Comparison of ENCODE assay signal across 19 cellular contexts in genomic region chr14:70646705-70647104, GRCh38. TPM values are rescaled to one million over a fixed set of nuclear protein-coding genes. Genes with fewer than 3 reads are reported as not detected.
DNase-seq lines count a peak whose midpoint lies in the region; ATAC-seq, FAIRE-seq and TF ChIP-seq lines count a peak whose summit lies in the region.
"Had no signal": no experiment of that assay in that cellular context is flagged by ENCODE, and none has a peak within 500 bp of the region (broad histone marks: within the 10 kb centered on the region; RNA-seq: fewer than 3 reads in every experiment).

No MANE protein-coding gene starts in this region.

- no peaks in the 10 kb centered on the region for H3K9me3 ChIP-seq in CD4-positive, alpha-beta memory T cell (ENCODE audit: control insufficient read depth in 1 of 2, low read length in 2 of 2)
- H3K9me3 ChIP-seq in iPS DF 6.9 (ENCODE audit: control insufficient read depth, insufficient read depth, low read length) (no peaks in the 10 kb centered on the region), heart right ventricle (no peaks in the 10 kb centered on the region)
- H3K9me3 ChIP-seq: left ventricle myocardium inferior, tibial nerve had no signal

- POLR2A ChIA-PET in CD4-positive, alpha-beta memory T cell (lab: Charles Lee; ENCODE audit: partially characterized antibody): interaction anchor here (0.9 to 7.1 kb wide), 2 partner anchors 10 to 261 kb away, joined by 3 to 363 read pairs; partner anchors contain the start of gene PCNX1

- H3K27me3 Mint-ChIP-seq in CD4-positive, alpha-beta memory T cell: no peaks in the 10 kb centered on the region
- H3K27me3 Mint-ChIP-seq in activated T-helper 1 cell treated with anti-CD3 and anti-CD28 coated beads, Interleukin-12 subunit alpha, Interleukin-12 subunit beta, Interleukin-2, Interleukin-4 antibody, amounts not matched to agents 30 ng/mL and 10 ng/mL and 1 ng/mL, durations not matched to agents 14 hours and 24 hours and 36 hours (ENCODE audit: insufficient read depth): no peaks in the 10 kb centered on the region
- H3K27me3 Mint-ChIP-seq in nephron progenitor cell (ENCODE audit: low read depth, poor library complexity): peaks cover 39% of the 10 kb centered on the region

- intact Hi-C loops in CD4-positive, alpha-beta memory T cell (cut with micrococcal nuclease): no loop called here
- intact Hi-C loops in activated T-helper 1 cell treated with anti-CD3 and anti-CD28 coated beads, Interleukin-12 subunit alpha, Interleukin-12 subunit beta, Interleukin-2, Interleukin-4 antibody, amounts not matched to agents 30 ng/mL and 10 ng/mL and 1 ng/mL, durations not matched to agents 14 hours and 24 hours and 36 hours (cut with micrococcal nuclease): no loop called here
- intact Hi-C loops in heart right ventricle (cut with DNase I): loop anchor here in 1 of 10 donors (5.0 kb wide), 1 partner anchor 66 kb away; no protein-coding TSS in a partner anchor

- no peak for ATAC-seq in heart right ventricle
- ATAC-seq: HepG2, Panc1 had no signal

- peak overlapping the region; percentile 72 to 92 (median 87) for H3K27ac Mint-ChIP-seq in CD4-positive, alpha-beta memory T cell
- H3K27ac Mint-ChIP-seq in activated T-helper 1 cell treated with anti-CD3 and anti-CD28 coated beads, Interleukin-12 subunit alpha, Interleukin-12 subunit beta, Interleukin-2, Interleukin-4 antibody, amounts not matched to agents 30 ng/mL and 10 ng/mL and 1 ng/mL, durations not matched to agents 14 hours and 24 hours and 36 hours: no peak overlapping the region
- H3K27ac Mint-ChIP-seq in nephron progenitor cell: no peak overlapping the region

- FAIRE-seq in HTR-8/SVneo (lab: Jason Lieb, UNC): peak; percentile 28
- FAIRE-seq: endometrium, HepG2 had no signal

- no peaks in the 10 kb centered on the region for H3K36me3 ChIP-seq in CD4-positive, alpha-beta memory T cell (ENCODE audit: insufficient read depth, low read length)
- no peaks in the 10 kb centered on the region for H3K36me3 ChIP-seq in iPS DF 6.9 (ENCODE audit: control insufficient read depth, insufficient read depth, low read length)
- H3K36me3 ChIP-seq in heart right ventricle: no peaks in the 10 kb centered on the region
- H3K36me3 ChIP-seq: left ventricle myocardium inferior, tibial nerve had no signal

- peak overlapping the region; percentile 46 for H3K27ac ChIP-seq in CD4-positive, alpha-beta memory T cell (ENCODE audit: low read depth, low read length)
- H3K27ac ChIP-seq in iPS DF 6.9 (ENCODE audit: low read length) (peak overlapping the region; percentile 30), heart right ventricle (no peak overlapping the region)
- H3K27ac ChIP-seq: left ventricle myocardium inferior, tibial nerve had no signal

- DNase-seq in CD4-positive, alpha-beta memory T cell: no peak
- DNase-seq in HTR-8/SVneo (ENCODE audit: insufficient read length, low spot score) (no peak), iPS DF 6.9 (ENCODE audit: low read depth, low spot score) (no peak), heart right ventricle (no peak), NCI-H345 treated with DMSO at 0.1 percent for 48 hours (lab: John Stamatoyannopoulos, UW; ENCODE audit: unreplicated experiment) (no peak), nephron progenitor cell (no peak), dedifferentiated amniotic fluid mesenchymal stem cell (ENCODE audit: extremely low spot score) (no peak)
- DNase-seq in activated T-helper 1 cell treated with anti-CD3 and anti-CD28 coated beads, Interleukin-12 subunit alpha, Interleukin-12 subunit beta, Interleukin-2, Interleukin-4 antibody, amounts not matched to agents 30 ng/mL and 10 ng/mL and 1 ng/mL, durations not matched to agents 14 hours and 24 hours and 36 hours (ENCODE audit: low spot score): no peak
- DNase-seq: caudate nucleus; foreskin fibroblast; left ventricle myocardium inferior; MM.1S; NCI-H187; posterior cingulate gyrus; stimulated activated CD4-positive, alpha-beta T cell treated with anti-CD3 and anti-CD28 coated beads, Interleukin-4, amount 100 ng/mL, for 4 hours had no signal

- H3K4me1 ChIP-seq in CD4-positive, alpha-beta memory T cell (ENCODE audit: insufficient read depth, low read length): peaks cover 74% of the 10 kb centered on the region
- peaks cover 5% of the 10 kb centered on the region for H3K4me1 ChIP-seq in iPS DF 6.9 (ENCODE audit: control insufficient read depth, insufficient read depth, low read length)
- H3K4me1 ChIP-seq in heart right ventricle: peaks cover 0 to 31% (median 7%) of the 10 kb centered on the region in 9 donors

- peaks cover 20 to 28% of the 10 kb centered on the region in 2 donors for H3K36me3 Mint-ChIP-seq in CD4-positive, alpha-beta memory T cell
- H3K36me3 Mint-ChIP-seq in activated T-helper 1 cell treated with anti-CD3 and anti-CD28 coated beads, Interleukin-12 subunit alpha, Interleukin-12 subunit beta, Interleukin-2, Interleukin-4 antibody, amounts not matched to agents 30 ng/mL and 10 ng/mL and 1 ng/mL, durations not matched to agents 14 hours and 24 hours and 36 hours (ENCODE audit: low read depth): peaks cover 23% of the 10 kb centered on the region
- no peaks in the 10 kb centered on the region for H3K36me3 Mint-ChIP-seq in nephron progenitor cell (ENCODE audit: low read depth)

- no peak for TF ChIP-seq CTCF in heart right ventricle (IDR thresholded peaks at IDR 0.05)
- TF ChIP-seq CTCF in nephron progenitor cell (IDR thresholded peaks at IDR 0.05): no peak

- CTCF ChIA-PET in CD4-positive, alpha-beta memory T cell (lab: Charles Lee; ENCODE audit: partially characterized antibody): interaction anchor here (1.6 to 12.9 kb wide), 3 partner anchors 11 to 67 kb away, joined by 3 to 155 read pairs (median 13); no protein-coding TSS in a partner anchor

- H3K4me3 Mint-ChIP-seq in CD4-positive, alpha-beta memory T cell: peak overlapping the region; percentile 22 to 99 (median 95)
- H3K4me3 Mint-ChIP-seq in activated T-helper 1 cell treated with anti-CD3 and anti-CD28 coated beads, Interleukin-12 subunit alpha, Interleukin-12 subunit beta, Interleukin-2, Interleukin-4 antibody, amounts not matched to agents 30 ng/mL and 10 ng/mL and 1 ng/mL, durations not matched to agents 14 hours and 24 hours and 36 hours: peak overlapping the region; percentile 35
- no peak overlapping the region for H3K4me3 Mint-ChIP-seq in nephron progenitor cell

- peak overlapping the region in 1 of 2 donors; percentile 4 for H3K4me3 ChIP-seq in CD4-positive, alpha-beta memory T cell (ENCODE audit: low read length in 2 of 2)
- H3K4me3 ChIP-seq in iPS DF 6.9 (ENCODE audit: low read length): no peak overlapping the region
- H3K4me3 ChIP-seq in heart right ventricle: no peak overlapping the region
- H3K4me3 ChIP-seq: left ventricle myocardium inferior, tibial nerve had no signal

- peaks cover 48 to 89% (median 70%) of the 10 kb centered on the region in 4 donors for H3K4me1 Mint-ChIP-seq in CD4-positive, alpha-beta memory T cell
- H3K4me1 Mint-ChIP-seq in activated T-helper 1 cell treated with anti-CD3 and anti-CD28 coated beads, Interleukin-12 subunit alpha, Interleukin-12 subunit beta, Interleukin-2, Interleukin-4 antibody, amounts not matched to agents 30 ng/mL and 10 ng/mL and 1 ng/mL, durations not matched to agents 14 hours and 24 hours and 36 hours (ENCODE audit: low read depth): peaks cover 75% of the 10 kb centered on the region
- H3K4me1 Mint-ChIP-seq in nephron progenitor cell: peaks cover 12% of the 10 kb centered on the region

- H3K27me3 ChIP-seq in CD4-positive, alpha-beta memory T cell (ENCODE audit: insufficient read depth, low read length): no peaks in the 10 kb centered on the region
- H3K27me3 ChIP-seq in iPS DF 6.9 (ENCODE audit: control insufficient read depth, insufficient read depth, low read length): no peaks in the 10 kb centered on the region
- H3K27me3 ChIP-seq in heart right ventricle: peaks cover 0 to 34% (median 0%) of the 10 kb centered on the region in 7 donors

- WGBS in iPS DF 6.9 (ENCODE audit: insufficient coverage, insufficient read length): no CpG with 5 or more reads among the region's 2 CpGs
- WGBS in heart right ventricle, 2 donors: 83 to 88% methylated on average over 2 of the region's 2 CpGs

- H3K9me3 Mint-ChIP-seq in CD4-positive, alpha-beta memory T cell: no peaks in the 10 kb centered on the region
- no peaks in the 10 kb centered on the region for H3K9me3 Mint-ChIP-seq in activated T-helper 1 cell treated with anti-CD3 and anti-CD28 coated beads, Interleukin-12 subunit alpha, Interleukin-12 subunit beta, Interleukin-2, Interleukin-4 antibody, amounts not matched to agents 30 ng/mL and 10 ng/mL and 1 ng/mL, durations not matched to agents 14 hours and 24 hours and 36 hours
- H3K9me3 Mint-ChIP-seq in nephron progenitor cell: no peaks in the 10 kb centered on the region

RNA-seq across cellular contexts. Expression of gene TTC9, which starts 5.0 kb away (rescaled TPM):
- total RNA-seq in CD4-positive, alpha-beta memory T cell: 10 to 100 TPM; 25.5 to 25.9 TPM
- polyA plus RNA-seq in CD4-positive, alpha-beta memory T cell: 10 to 100 TPM in 1 of 2 donors, 1 to 10 TPM in 1; 9.2 to 16.1 TPM
- 6.6 and 6.7 TPM in 2 replicates for total RNA-seq in activated T-helper 1 cell treated with anti-CD3 and anti-CD28 coated beads, Interleukin-12 subunit alpha, Interleukin-12 subunit beta, Interleukin-2, Interleukin-4 antibody, amounts not matched to agents 30 ng/mL and 10 ng/mL and 1 ng/mL, durations not matched to agents 14 hours and 24 hours and 36 hours
- 1 to 10 TPM in 6 of 10 donors, under 1 TPM in 4; 0.31 to 2.9 (median 1.6) TPM for total RNA-seq in heart right ventricle
- polyA plus RNA-seq in heart right ventricle: under 1 TPM; 0.22 to 0.84 TPM

RNA-seq across cellular contexts. Expression of gene MED6, which starts 46.2 kb away (rescaled TPM):
- total RNA-seq in CD4-positive, alpha-beta memory T cell: 10 to 100 TPM; 57.0 to 61.8 TPM
- polyA plus RNA-seq in CD4-positive, alpha-beta memory T cell: 10 to 100 TPM; 38.4 to 48.7 TPM
- 59.3 and 63.7 TPM in 2 replicates for total RNA-seq in activated T-helper 1 cell treated with anti-CD3 and anti-CD28 coated beads, Interleukin-12 subunit alpha, Interleukin-12 subunit beta, Interleukin-2, Interleukin-4 antibody, amounts not matched to agents 30 ng/mL and 10 ng/mL and 1 ng/mL, durations not matched to agents 14 hours and 24 hours and 36 hours
- total RNA-seq in heart right ventricle: 10 to 100 TPM; 19.2 to 26.6 (median 22.0) TPM
- polyA plus RNA-seq in heart right ventricle: 10 to 100 TPM in 1 of 2 donors, 1 to 10 TPM in 1; 7.8 to 17.0 TPM

Comparison
In these comparisons a context has a peak if more than half of its experiments do, and no peak if none do; other contexts are left out.
1. H3K27ac ChIP-seq: peak in CD4-positive, alpha-beta memory T cell (single experiment) and iPS DF 6.9 (single experiment); none in heart right ventricle (0 of 10).
2. H3K27ac Mint-ChIP-seq: peak in CD4-positive, alpha-beta memory T cell (7 of 7); none in activated T-helper 1 cell treated with anti-CD3 and anti-CD28 coated beads, Interleukin-12 subunit alpha, Interleukin-12 subunit beta, Interleukin-2, Interleukin-4 antibody, amounts not matched to agents 30 ng/mL and 10 ng/mL and 1 ng/mL, durations not matched to agents 14 hours and 24 hours and 36 hours (single experiment) and nephron progenitor cell (single experiment).